In the genomic region with DNA sequence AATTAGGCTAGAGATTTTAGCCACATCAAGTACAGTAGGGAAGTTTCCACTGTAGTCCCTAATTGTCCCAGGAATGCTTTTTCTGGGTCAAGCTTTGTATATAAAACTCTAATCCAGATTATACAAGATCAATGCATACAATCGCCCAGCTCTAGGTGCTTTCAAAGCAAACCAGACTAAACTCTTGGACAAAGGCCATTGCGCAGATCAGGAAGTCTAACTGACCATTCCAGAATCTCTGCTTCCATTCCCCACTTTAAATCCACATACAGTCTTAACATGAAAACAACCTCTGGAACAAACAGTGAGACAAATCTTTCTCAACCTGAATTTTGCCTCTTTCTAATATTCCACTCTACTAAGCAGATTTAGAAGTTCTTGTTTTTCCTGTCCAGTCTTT, we compare ENCODE assay signal across 16 cellular contexts.
DNase-seq lines count a peak whose midpoint lies in the region; ATAC-seq and TF ChIP-seq lines count a peak whose summit lies in the region.
"Had no signal": no experiment of that assay in that cellular context is flagged by ENCODE, and none has a peak within 500 bp of the region (broad histone marks: within the 10 kb centered on the region; RNA-seq: fewer than 3 reads in every experiment).

No MANE protein-coding gene starts in this region.

- H3K4me1 Mint-ChIP-seq in activated CD8-positive, alpha-beta T cell treated with anti-CD3 and anti-CD28 coated beads, Interleukin-2, amount 10 ng/mL, durations not matched to agents 7 days and 5 days (ENCODE audit: low read depth) = no peaks in the 10 kb centered on the region
- H3K4me1 Mint-ChIP-seq: B cell; central memory CD8-positive, alpha-beta T cell; nephron progenitor cell had no signal

- no peak for TF ChIP-seq POLR2A in breast epithelium (IDR thresholded peaks at IDR 0.05)

- intact Hi-C loops in breast epithelium (cut with DNase I; ENCODE audit: low total_unique reads) (loop anchor here (2.0 kb wide), 1 partner anchor 41 kb away; no protein-coding TSS in a partner anchor), lower lobe of right lung (cut with DNase I) (no loop called here)

- no peak overlapping the region for H3K4me3 Mint-ChIP-seq in activated CD8-positive, alpha-beta T cell treated with anti-CD3 and anti-CD28 coated beads, Interleukin-2, amount 10 ng/mL, durations not matched to agents 7 days and 5 days
- H3K4me3 Mint-ChIP-seq: activated naive CD4-positive, alpha-beta T cell treated with anti-CD3 and anti-CD28 coated beads for 36 hours; B cell; central memory CD8-positive, alpha-beta T cell; nephron progenitor cell; stimulated activated naive CD8-positive, alpha-beta T cell treated with anti-CD3 and anti-CD28 coated beads, Interleukin-15, Interleukin-2, amounts not matched to agents 100 ng/mL and 50 ng/mL, for 24 hours had no signal

- H3K4me3 ChIP-seq in LNCaP clone FGC (ENCODE audit: low read depth, low read length) (no peak overlapping the region; the same call in 1 of the 2 replicates), breast epithelium (no peak overlapping the region), lower lobe of right lung (no peak overlapping the region), subcutaneous abdominal adipose tissue (ENCODE audit: low read depth in 1 of 5, low read length in 5 of 5) (peak overlapping the region in 1 of 5 donors; percentile 5)

- H3K9me3 ChIP-seq in breast epithelium (no peaks in the 10 kb centered on the region), lower lobe of right lung (no peaks in the 10 kb centered on the region), subcutaneous abdominal adipose tissue (ENCODE audit: control insufficient read depth in 5 of 5, low read length in 5 of 5) (no peaks in the 10 kb centered on the region)

- CTCF ChIA-PET in activated CD8-positive, alpha-beta T cell treated with anti-CD3 and anti-CD28 coated beads, Interleukin-2, amount 10 ng/mL, durations not matched to agents 7 days and 5 days (lab: Charles Lee) = no interaction called here

- no peaks in the 10 kb centered on the region for H3K27me3 Mint-ChIP-seq in activated CD8-positive, alpha-beta T cell treated with anti-CD3 and anti-CD28 coated beads, Interleukin-2, amount 10 ng/mL, durations not matched to agents 7 days and 5 days (ENCODE audit: low read depth)
- H3K27me3 Mint-ChIP-seq: central memory CD8-positive, alpha-beta T cell; stimulated activated naive CD8-positive, alpha-beta T cell treated with anti-CD3 and anti-CD28 coated beads, Interleukin-15, Interleukin-2, amounts not matched to agents 100 ng/mL and 50 ng/mL, for 24 hours had no signal

- TF ChIP-seq CTCF in LNCaP clone FGC (IDR thresholded peaks at IDR 0.05; ENCODE audit: control insufficient read depth, extremely low read depth, insufficient read depth) (no peak), breast epithelium (IDR thresholded peaks at IDR 0.05) (no peak), lower lobe of right lung (IDR thresholded peaks at IDR 0.05) (no peak)

- DNase-seq in LNCaP clone FGC (ENCODE audit: low read depth) (peak; percentile 77), breast epithelium (ENCODE audit: low spot score in 2 of 2) (no peak), lower lobe of right lung (no peak), cerebellum (ENCODE audit: low spot score) (no peak), GF-D8 (lab: John Stamatoyannopoulos, UW) (no peak), NCI-H226 (no peak)
- no peak for DNase-seq in activated CD8-positive, alpha-beta T cell treated with anti-CD3 and anti-CD28 coated beads, Interleukin-2, amount 10 ng/mL, durations not matched to agents 7 days and 5 days
- DNase-seq: activated naive CD4-positive, alpha-beta T cell treated with anti-CD3 and anti-CD28 coated beads for 36 hours; head of caudate nucleus; NCI-H2227 treated with DMSO at 0.1 percent for 48 hours; nephron progenitor cell; WERI-Rb-1 had no signal

- H3K36me3 ChIP-seq in breast epithelium (no peaks in the 10 kb centered on the region), lower lobe of right lung (peaks cover 4% of the 10 kb centered on the region), subcutaneous abdominal adipose tissue (ENCODE audit: control insufficient read depth in 5 of 5, insufficient read depth in 5 of 5, low read length in 5 of 5) (peaks cover 2 to 11% (median 7%) of the 10 kb centered on the region in 5 donors)
- H3K36me3 ChIP-seq: WERI-Rb-1 had no signal

- peak overlapping the region in 1 of 5 donors; percentile 24 for H3K9ac ChIP-seq in subcutaneous abdominal adipose tissue (ENCODE audit: low read length in 5 of 5)

- H3K36me3 Mint-ChIP-seq in activated CD8-positive, alpha-beta T cell treated with anti-CD3 and anti-CD28 coated beads, Interleukin-2, amount 10 ng/mL, durations not matched to agents 7 days and 5 days (ENCODE audit: low read depth) = no peaks in the 10 kb centered on the region

- H3K27me3 ChIP-seq in breast epithelium (no peaks in the 10 kb centered on the region), lower lobe of right lung (ENCODE audit: low read depth) (no peaks in the 10 kb centered on the region), subcutaneous abdominal adipose tissue (ENCODE audit: control insufficient read depth in 5 of 5, insufficient read depth in 4 of 5, low read length in 5 of 5) (no peaks in the 10 kb centered on the region)

- POLR2A ChIA-PET in activated CD8-positive, alpha-beta T cell treated with anti-CD3 and anti-CD28 coated beads, Interleukin-2, amount 10 ng/mL, durations not matched to agents 7 days and 5 days (lab: Charles Lee) = no interaction called here

- H3K4me1 ChIP-seq in breast epithelium (no peaks in the 10 kb centered on the region), lower lobe of right lung (peaks cover 21% of the 10 kb centered on the region), subcutaneous abdominal adipose tissue (ENCODE audit: control insufficient read depth in 5 of 5, insufficient read depth in 5 of 5, low read length in 5 of 5) (peaks cover 0 to 25% (median 13%) of the 10 kb centered on the region in 5 donors)

- ATAC-seq in lower lobe of right lung = no peak
- ATAC-seq in activated CD8-positive, alpha-beta T cell treated with anti-CD3 and anti-CD28 coated beads, Interleukin-2, amount 10 ng/mL, durations not matched to agents 7 days and 5 days = no peak

- no peak overlapping the region for H3K27ac Mint-ChIP-seq in activated CD8-positive, alpha-beta T cell treated with anti-CD3 and anti-CD28 coated beads, Interleukin-2, amount 10 ng/mL, durations not matched to agents 7 days and 5 days
- H3K27ac Mint-ChIP-seq: activated naive CD4-positive, alpha-beta T cell treated with anti-CD3 and anti-CD28 coated beads for 36 hours; B cell; nephron progenitor cell; stimulated activated naive CD8-positive, alpha-beta T cell treated with anti-CD3 and anti-CD28 coated beads, Interleukin-15, Interleukin-2, amounts not matched to agents 100 ng/mL and 50 ng/mL, for 24 hours had no signal

- no peaks in the 10 kb centered on the region for H3K9me3 Mint-ChIP-seq in activated CD8-positive, alpha-beta T cell treated with anti-CD3 and anti-CD28 coated beads, Interleukin-2, amount 10 ng/mL, durations not matched to agents 7 days and 5 days (ENCODE audit: insufficient read depth)
- H3K9me3 Mint-ChIP-seq: activated naive CD4-positive, alpha-beta T cell treated with anti-CD3 and anti-CD28 coated beads for 36 hours; central memory CD8-positive, alpha-beta T cell; nephron progenitor cell; stimulated activated naive CD8-positive, alpha-beta T cell treated with anti-CD3 and anti-CD28 coated beads, Interleukin-15, Interleukin-2, amounts not matched to agents 100 ng/mL and 50 ng/mL, for 24 hours had no signal

- H3K27ac ChIP-seq in breast epithelium = peak overlapping the region; percentile 13 to 58
- H3K27ac ChIP-seq in lower lobe of right lung = peak overlapping the region; percentile 7
- H3K27ac ChIP-seq in subcutaneous abdominal adipose tissue (ENCODE audit: low read depth, low read length) = peak overlapping the region; percentile 61
- H3K27ac ChIP-seq: WERI-Rb-1 had no signal

Comparison
In these comparisons a context has a peak if more than half of its experiments do, and no peak if none do; other contexts are left out.
1. H3K27ac ChIP-seq: peak in every context shown above with its lines; median percentile 61 in subcutaneous abdominal adipose tissue; 36 in breast epithelium; 7 in lower lobe of right lung.